ENCODE assay signal across 8 cellular contexts in the genomic region with DNA sequence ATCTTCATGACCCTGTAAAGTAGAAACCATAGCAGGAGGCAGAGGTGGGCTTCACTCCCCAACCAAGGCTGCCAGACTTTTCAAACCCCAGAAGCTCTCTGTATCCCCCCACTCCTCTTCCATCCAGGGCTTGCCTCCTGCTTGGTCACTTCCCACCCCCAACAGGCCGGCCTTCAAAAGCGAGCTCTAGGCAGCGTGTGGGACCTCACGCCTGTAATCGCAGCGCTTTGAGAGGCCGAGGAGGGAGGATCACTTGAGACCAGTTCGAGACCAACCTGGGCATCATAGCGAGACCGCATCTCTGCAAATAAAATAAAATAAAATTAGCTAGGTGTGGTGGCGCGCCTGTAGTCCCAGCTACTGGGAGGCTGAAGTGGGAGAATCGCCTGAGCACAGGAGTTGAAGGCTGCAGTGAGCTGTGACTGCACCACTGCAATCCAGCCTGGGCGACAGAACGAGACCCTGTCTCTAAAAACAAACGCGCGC. TPM values are rescaled to one million over a fixed set of nuclear protein-coding genes. Genes with fewer than 3 reads are reported as not detected.
A peak's percentile ranks its signal among the peaks of the same experiment; 100 is the strongest.
DNase-seq lines count a peak whose midpoint lies in the region; ATAC-seq and TF ChIP-seq lines count a peak whose summit lies in the region.

No MANE protein-coding gene starts in this region.

- H3K27ac ChIP-seq in SK-N-MC (no peak overlapping the region), sigmoid colon (peak overlapping the region; percentile 89 to 95 (median 92))

- TF ChIP-seq CTCF in fibroblast of the aortic adventitia (IDR thresholded peaks at IDR 0.05; ENCODE audit: insufficient read depth, low read length) (no peak), sigmoid colon (IDR thresholded peaks at IDR 0.05) (no peak)

- ATAC-seq in GM18909 (IDR thresholded peaks at IDR 0.05; ENCODE audit: poor library complexity, unreplicated experiment) (peak; percentile 4), GM18505 (IDR thresholded peaks at IDR 0.05; ENCODE audit: unreplicated experiment) (no peak)

- H3K36me3 ChIP-seq in SK-N-MC (ENCODE audit: insufficient read depth, low read length) (no peaks in the 10 kb centered on the region), sigmoid colon (no peaks in the 10 kb centered on the region)

- intact Hi-C loops in sigmoid colon (cut with DNase I) = loop anchor here (2.0 kb wide), 1 partner anchor 35 kb away; a partner anchor contains a TSS

- TF ChIP-seq EP300 in sigmoid colon (IDR thresholded peaks at IDR 0.05) = no peak

- H3K27me3 ChIP-seq in sigmoid colon = no peaks in the 10 kb centered on the region

- H3K9me3 ChIP-seq in SK-N-MC (ENCODE audit: low read depth, low read length) (no peaks in the 10 kb centered on the region), sigmoid colon (no peaks in the 10 kb centered on the region)

- WGBS in sigmoid colon, 2 donors = 30 to 39% methylated on average over 18 of the region's 18 CpGs

- peaks cover 0 to 35% (median 22%) of the 10 kb centered on the region in 4 donors for H3K4me1 ChIP-seq in sigmoid colon

- peak overlapping the region; percentile 80 for H3K9ac ChIP-seq in SK-N-MC (ENCODE audit: insufficient read length)

- H3K4me3 ChIP-seq in SK-N-MC = peak overlapping the region; percentile 96
- peak overlapping the region; percentile 81 for H3K4me3 ChIP-seq in fibroblast of the aortic adventitia (ENCODE audit: low read depth, low read length)
- peak overlapping the region; percentile 86 to 100 (median 88) for H3K4me3 ChIP-seq in sigmoid colon

- no peak for DNase-seq in SK-N-MC (ENCODE audit: low read depth, low spot score)
- DNase-seq in fibroblast of the aortic adventitia (ENCODE audit: low read depth) = peak; percentile 7
- DNase-seq in sigmoid colon = no peak
- no peak for DNase-seq in NCI-H187 treated with DMSO at 0.1 percent for 48 hours (lab: John Stamatoyannopoulos, UW)
- no peak for DNase-seq in NCI-H748 (lab: John Stamatoyannopoulos, UW; ENCODE audit: unreplicated experiment)
- no peak for DNase-seq in stimulated activated CD4-positive, alpha-beta T cell treated with anti-CD3 and anti-CD28 coated beads, Interleukin-12 subunit alpha, Interleukin-12 subunit beta, amount 100 ng/mL, for 4 hours

- TF ChIP-seq POLR2A in sigmoid colon (IDR thresholded peaks at IDR 0.05) (no peak), GM18505 (IDR thresholded peaks at IDR 0.05; ENCODE audit: borderline replicate concordance, extremely low read depth, insufficient read depth, insufficient read length) (no peak)

RNA-seq across cellular contexts. Expression of a gene that starts 0.7 kb away (rescaled TPM):
- total RNA-seq in fibroblast of the aortic adventitia (ENCODE audit: low replicate concordance) (35.2 and 40.7 TPM in 2 replicates), sigmoid colon (10 to 100 TPM; 33.2 to 47.4 (median 39.2) TPM)
- polyA plus RNA-seq in sigmoid colon = 10 to 100 TPM; 20.4 to 98.9 (median 49.9) TPM

RNA-seq across cellular contexts. Expression of a gene that starts 35.4 kb away (rescaled TPM):
- total RNA-seq in fibroblast of the aortic adventitia (ENCODE audit: low replicate concordance) (28.7 and 50.3 TPM in 2 replicates), sigmoid colon (10 to 100 TPM; 14.3 to 31.9 (median 27.0) TPM)
- 10 to 100 TPM; 23.8 to 45.0 (median 28.2) TPM for polyA plus RNA-seq in sigmoid colon
